15 cellular contexts compared by ENCODE assay signal in genomic region chr18:48581941-48582340, GRCh38. TPM values are rescaled to one million over a fixed set of nuclear protein-coding genes. Genes with fewer than 3 reads are reported as not detected.
DNase-seq lines count a peak whose midpoint lies in the region; ATAC-seq, FAIRE-seq and TF ChIP-seq lines count a peak whose summit lies in the region.
"Had no signal": no experiment of that assay in that cellular context is flagged by ENCODE, and none has a peak within 500 bp of the region (broad histone marks: within the 10 kb centered on the region; RNA-seq: fewer than 3 reads in every experiment).

No MANE protein-coding gene starts in this region.

- in situ Hi-C loops in HepG2 (cut with HindIII; ENCODE audit: extremely low pct_ligation_motif_present, low pct_unique_long_range_greater_than_20kb): no loop called here

- FAIRE-seq in HepG2 (lab: Jason Lieb, UNC): no peak

- H3K4me3 ChIP-seq in liver (ENCODE audit: low read depth in 1 of 3, low read length in 3 of 3) (no peak overlapping the region), HepG2 (replicated peaks in 1 of 3; ENCODE audit: insufficient read depth in 1 of 3, low read depth in 2 of 3, low read length in 3 of 3) (no peak overlapping the region)
- H3K4me3 ChIP-seq: BLaER1 treated with 17β-estradiol and CSF1 and Interleukin-3, amounts not matched to agents 10 nM and 100 nM; GM23338 had no signal

- H3K27me3 Mint-ChIP-seq in stimulated activated memory B cell treated with anti-CD40 and anti-IgM and Interleukin-4, amounts not matched to agents 10 μg/mL and 1 μg/mL and 100 μg/mL, for 72 hours: no peaks in the 10 kb centered on the region
- H3K27me3 Mint-ChIP-seq in WTC11 (ENCODE audit: low read depth): no peaks in the 10 kb centered on the region
- H3K27me3 Mint-ChIP-seq: CD4-positive, CD25-positive, alpha-beta regulatory T cell had no signal

- H3K9me3 ChIP-seq in liver (ENCODE audit: control insufficient read depth in 4 of 4, low read length in 3 of 4) (no peaks in the 10 kb centered on the region), HepG2 (ENCODE audit: low read length) (no peaks in the 10 kb centered on the region)

- no peak overlapping the region for H2AFZ ChIP-seq in HepG2 (ENCODE audit: low read length)
- H2AFZ ChIP-seq: GM23338 had no signal

- peaks cover 67% of the 10 kb centered on the region for H3K79me2 ChIP-seq in HepG2 (ENCODE audit: insufficient read depth, low read length)

- no peaks in the 10 kb centered on the region for H4K20me1 ChIP-seq in HepG2 (ENCODE audit: insufficient read depth, low read length)

- H3K27ac ChIP-seq in liver (ENCODE audit: low read depth in 1 of 2, low read length in 2 of 2): peak overlapping the region; percentile 71 to 85
- H3K27ac ChIP-seq in HepG2 (ENCODE audit: extremely low read length, insufficient read depth, low read length): no peak overlapping the region
- H3K27ac ChIP-seq in layer of hippocampus (ENCODE audit: low read depth, low read length): peak overlapping the region; percentile 22
- H3K27ac ChIP-seq: 22Rv1; BLaER1 treated with 17β-estradiol and CSF1 and Interleukin-3, amounts not matched to agents 10 nM and 100 nM had no signal

- H3K4me1 ChIP-seq in liver (ENCODE audit: control insufficient read depth in 4 of 4, insufficient read depth in 4 of 4, low read length in 3 of 4): peaks cover 8 to 51% (median 34%) of the 10 kb centered on the region in 4 donors
- H3K4me1 ChIP-seq in HepG2 (ENCODE audit: insufficient read depth, low read length): peaks cover 69% of the 10 kb centered on the region
- H3K4me1 ChIP-seq: BLaER1 treated with 17β-estradiol and CSF1 and Interleukin-3, amounts not matched to agents 10 nM and 100 nM had no signal

- DNase-seq in HepG2 (ENCODE audit: low spot score): no peak
- no peak for DNase-seq in NCI-H187 (lab: John Stamatoyannopoulos, UW)
- no peak for DNase-seq in AG20443 (ENCODE audit: low spot score)
- no peak for DNase-seq in WTC11 (ENCODE audit: low spot score)
- DNase-seq in effector CD4-positive, alpha-beta T cell: no peak
- DNase-seq: Calu3; CD4-positive, CD25-positive, alpha-beta regulatory T cell; DMS 273 treated with DMSO at 0.1 percent for 48 hours; H7 had no signal

- 90% methylated on average over 8 of the region's 8 CpGs for WGBS in liver
- WGBS in HepG2 (ENCODE audit: low lambda C conversion rate): 91% methylated on average over 7 of the region's 8 CpGs

- H3K4me3 Mint-ChIP-seq in stimulated activated memory B cell treated with anti-CD40 and anti-IgM and Interleukin-4, amounts not matched to agents 10 μg/mL and 1 μg/mL and 100 μg/mL, for 72 hours: no peak overlapping the region
- H3K4me3 Mint-ChIP-seq in WTC11: no peak overlapping the region
- H3K4me3 Mint-ChIP-seq: CD4-positive, CD25-positive, alpha-beta regulatory T cell; GM23338 had no signal

- peaks cover 1% of the 10 kb centered on the region for H3K36me3 Mint-ChIP-seq in stimulated activated memory B cell treated with anti-CD40 and anti-IgM and Interleukin-4, amounts not matched to agents 10 μg/mL and 1 μg/mL and 100 μg/mL, for 72 hours
- H3K36me3 Mint-ChIP-seq in WTC11: peaks cover 14% of the 10 kb centered on the region
- H3K36me3 Mint-ChIP-seq: CD4-positive, CD25-positive, alpha-beta regulatory T cell had no signal

- H3K27me3 ChIP-seq in liver (ENCODE audit: control insufficient read depth in 4 of 4, insufficient read depth in 4 of 4, low read length in 3 of 4) (no peaks in the 10 kb centered on the region), HepG2 (ENCODE audit: control insufficient read depth in 1 of 2, insufficient read depth in 2 of 2, low read length in 2 of 2) (no peaks in the 10 kb centered on the region), layer of hippocampus (ENCODE audit: control insufficient read depth, insufficient read depth, low read length) (no peaks in the 10 kb centered on the region)
- H3K27me3 ChIP-seq: BLaER1 treated with 17β-estradiol and CSF1 and Interleukin-3, amounts not matched to agents 10 nM and 100 nM had no signal

- H3K27ac Mint-ChIP-seq in stimulated activated memory B cell treated with anti-CD40 and anti-IgM and Interleukin-4, amounts not matched to agents 10 μg/mL and 1 μg/mL and 100 μg/mL, for 72 hours: no peak overlapping the region
- no peak overlapping the region for H3K27ac Mint-ChIP-seq in WTC11
- H3K27ac Mint-ChIP-seq: CD4-positive, CD25-positive, alpha-beta regulatory T cell; GM23338 had no signal

- BruUV-seq in HepG2 (replicated peaks; lab: Mats Ljungman, UMichigan): no TSS peak

- H3K36me3 ChIP-seq in liver (ENCODE audit: control insufficient read depth in 4 of 4, insufficient read depth in 3 of 4, low read depth in 1 of 4, low read length in 3 of 4) (no peaks in the 10 kb centered on the region), HepG2 (replicated peaks in 1 of 2; ENCODE audit: control insufficient read depth in 1 of 2, insufficient read depth in 2 of 2, low read length in 2 of 2) (no peaks in the 10 kb centered on the region; a peak in 2 of 5 replicates)

- CTCF ChIA-PET in HepG2 (lab: Yijun Ruan, JAX; ENCODE audit: low intra/inter-chr PET ratio, low total read pairs) (no interaction called here), WTC11 (lab: Charles Lee) (no interaction called here)

- TF ChIP-seq EP300 in HepG2 (IDR thresholded peaks at IDR 0.05; ENCODE audit: low read depth in 2 of 2, low read length in 2 of 2) (no peak), HepG2 (CRISPR knock-in tag; IDR thresholded peaks at IDR 0.05; ENCODE audit: borderline replicate concordance) (no peak)

- H3K4me1 Mint-ChIP-seq in stimulated activated memory B cell treated with anti-CD40 and anti-IgM and Interleukin-4, amounts not matched to agents 10 μg/mL and 1 μg/mL and 100 μg/mL, for 72 hours: no peaks in the 10 kb centered on the region
- H3K4me1 Mint-ChIP-seq in WTC11: peaks cover 20% of the 10 kb centered on the region
- H3K4me1 Mint-ChIP-seq: CD4-positive, CD25-positive, alpha-beta regulatory T cell had no signal

- no peak overlapping the region for H3K4me2 ChIP-seq in HepG2 (ENCODE audit: low read depth, low read length)
- H3K4me2 ChIP-seq: BLaER1 treated with 17β-estradiol and CSF1 and Interleukin-3, amounts not matched to agents 10 nM and 100 nM; GM23338 had no signal

- intact Hi-C loops in HepG2 (cut with micrococcal nuclease; ENCODE audit: unreplicated experiment): no loop called here

- TF ChIP-seq POLR2A in HepG2 (IDR thresholded peaks at IDR 0.05; ENCODE audit: insufficient read depth in 1 of 2, low read depth in 2 of 2, low read length in 2 of 2): no peak

- TF ChIP-seq RAD21 in liver (IDR thresholded peaks at IDR 0.05): no peak
- no peak for TF ChIP-seq RAD21 in HepG2 (CRISPR knock-in tag; IDR thresholded peaks at IDR 0.05)

- POLR2A ChIA-PET in HepG2 (lab: Yijun Ruan, JAX) (no interaction called here), WTC11 (lab: Charles Lee) (no interaction called here)

- ATAC-seq in HepG2 (no peak), WTC11 (no peak)
- peak; percentile 22 for ATAC-seq in stimulated activated memory B cell treated with anti-CD40 and anti-IgM and Interleukin-4, amounts not matched to agents 10 μg/mL and 1 μg/mL and 100 μg/mL, for 72 hours
- ATAC-seq: GM23338 had no signal

- H3K9me3 Mint-ChIP-seq in stimulated activated memory B cell treated with anti-CD40 and anti-IgM and Interleukin-4, amounts not matched to agents 10 μg/mL and 1 μg/mL and 100 μg/mL, for 72 hours: peaks cover 9% of the 10 kb centered on the region
- H3K9me3 Mint-ChIP-seq in WTC11: peaks cover 13% of the 10 kb centered on the region
- H3K9me3 Mint-ChIP-seq: GM23338 had no signal

- H3K9ac ChIP-seq in liver (ENCODE audit: low read depth in 1 of 2, low read length in 2 of 2) (no peak overlapping the region), HepG2 (ENCODE audit: insufficient read depth, low read depth, low read length) (no peak overlapping the region)
- H3K9ac ChIP-seq: BLaER1 treated with 17β-estradiol and CSF1 and Interleukin-3, amounts not matched to agents 10 nM and 100 nM had no signal

- TF ChIP-seq CTCF in liver (IDR thresholded peaks at IDR 0.05; ENCODE audit: low read depth, low read length, missing input control) (no peak), HepG2 (CRISPR knock-in tag; IDR thresholded peaks at IDR 0.05) (no peak), WTC11 (IDR thresholded peaks at IDR 0.05) (no peak)

TF ChIP-seq in liver, 16 proteins besides CTCF, POLR2A, EP300 and RAD21 (continues in another document):
- TF ChIP-seq GABPA (IDR thresholded peaks at IDR 0.05 in 1 of 2, conservative IDR thresholded peaks at IDR 0.05 in 1 of 2) (no peak), EGR1 (IDR thresholded peaks at IDR 0.05; ENCODE audit: low read depth in 2 of 2) (no peak)

TF ChIP-seq in WTC11, 78 proteins besides CTCF, POLR2A, EP300 and RAD21 (continues in another document):
- TF ChIP-seq GTF2I (CRISPR knock-in tag; conservative IDR thresholded peaks at IDR 0.05): no peak

RNA-seq across cellular contexts. Expression of gene CTIF, which starts 43.1 kb away (rescaled TPM):
- total RNA-seq in liver (10 to 100 TPM; 10.6 to 26.7 TPM), HepG2 (2016; rRNA removed; fragmentation: Illumina TruSeq; extraction: Trizol) (13.1 and 18.2 TPM in 2 replicates), WTC11 (2021) (18.9 to 28.5 TPM (median 20.4 TPM) in 3 replicates)
- polyA plus RNA-seq in liver (10 to 100 TPM; 11.2 to 13.3 TPM), HepG2 (2011; rRNA removed) (22.1 and 28.0 TPM in 2 replicates)
- total RNA-seq in HepG2 (2016; cell fraction: cytosol; rRNA removed; fragmentation: Illumina TruSeq; extraction: Trizol; ENCODE audit: low read depth): 4.1 and 4.9 TPM in 2 replicates
- 10.5 and 19.8 TPM in 2 replicates for total RNA-seq in HepG2 (2016; cell fraction: insoluble cytoplasmic fraction; rRNA removed; fragmentation: Illumina TruSeq; extraction: Trizol)
- total RNA-seq in HepG2 (2016; cell fraction: membrane; rRNA removed; fragmentation: Illumina TruSeq; extraction: Trizol): 7.0 and 7.8 TPM in 2 replicates
- 22.7 and 28.6 TPM in 2 replicates for total RNA-seq in HepG2 (2016; cell fraction: nucleus; rRNA removed; fragmentation: Illumina TruSeq; extraction: Trizol)
- polyA plus RNA-seq in HepG2 (2011; cell fraction: cytosol; rRNA removed): 5.6 and 9.5 TPM in 2 replicates
- 92.5 and 147 TPM in 2 replicates for polyA plus RNA-seq in HepG2 (2011; cell fraction: nucleus; rRNA removed)
- polyA plus RNA-seq in HepG2 (2012): 14.2 and 17.3 TPM in 2 replicates
- 2.1 and 2.2 TPM in 2 replicates for polyA plus RNA-seq in HepG2 (2016; cell fraction: cytosol; fragmentation: Illumina TruSeq; extraction: Trizol; ENCODE audit: low read depth)
- polyA plus RNA-seq in HepG2 (2016; cell fraction: insoluble cytoplasmic fraction; fragmentation: Illumina TruSeq; extraction: Trizol; ENCODE audit: low read depth): 12.5 and 14.6 TPM in 2 replicates
- polyA plus RNA-seq in HepG2 (2016; cell fraction: membrane; fragmentation: Illumina TruSeq; extraction: Trizol; ENCODE audit: low read depth): 6.0 and 6.2 TPM in 2 replicates
- polyA plus RNA-seq in HepG2 (2016; cell fraction: nucleus; fragmentation: Illumina TruSeq; extraction: Trizol; ENCODE audit: insufficient read depth, low read depth): 62.2 and 63.8 TPM in 2 replicates
- 14.1 and 41.2 TPM in 2 replicates for polyA minus RNA-seq in HepG2 (2011; rRNA and poly(A)+ RNA removed; ENCODE audit: low replicate concordance)
- 7.6 and 10.5 TPM in 2 replicates for polyA minus RNA-seq in HepG2 (2011; cell fraction: cytosol; rRNA and poly(A)+ RNA removed)
- 27.8 and 33.2 TPM in 2 replicates for polyA minus RNA-seq in HepG2 (2011; cell fraction: nucleus; rRNA and poly(A)+ RNA removed)
